In the genomic region with DNA sequence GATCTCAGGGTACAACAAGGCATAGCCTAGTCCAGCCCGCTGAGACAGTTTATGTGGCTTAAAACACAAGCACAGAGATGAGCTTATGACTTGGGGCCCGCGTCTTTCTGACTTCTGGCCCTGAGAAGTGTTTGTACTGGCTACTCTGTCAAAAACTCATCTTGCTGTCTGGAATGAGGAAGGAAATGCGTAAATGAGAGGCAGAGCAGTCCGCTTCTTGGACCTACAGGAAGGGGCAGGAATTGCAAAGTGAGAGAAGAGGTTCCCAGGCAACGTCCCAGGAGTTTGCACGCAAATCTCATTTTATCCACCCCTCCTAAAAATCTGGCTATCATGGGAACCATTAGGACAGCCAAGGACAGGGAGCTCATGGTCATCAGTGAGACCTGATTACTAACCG, we compare ENCODE assay signal across 8 cellular contexts. TPM values are rescaled to one million over a fixed set of nuclear protein-coding genes. Genes with fewer than 3 reads are reported as not detected.
DNase-seq lines count a peak whose midpoint lies in the region; ATAC-seq and TF ChIP-seq lines count a peak whose summit lies in the region.

No MANE protein-coding gene starts in this region.

- ATAC-seq in GM19035 (IDR thresholded peaks at IDR 0.05; ENCODE audit: unreplicated experiment) (no peak), GM19023 (IDR thresholded peaks at IDR 0.05; ENCODE audit: unreplicated experiment) (no peak)

- H3K4me1 ChIP-seq in adrenal gland (replicated peaks in 1 of 2) = peaks cover 9 to 48% of the 10 kb centered on the region in 2 donors
- H3K4me1 ChIP-seq in hepatocyte (ENCODE audit: insufficient read depth) = peaks cover 63% of the 10 kb centered on the region
- peaks cover 92 to 98% (median 97%) of the 10 kb centered on the region in 4 donors for H3K4me1 ChIP-seq in stomach

- no peaks in the 10 kb centered on the region for H3K9me2 ChIP-seq in hepatocyte (replicated peaks; ENCODE audit: insufficient read depth)

- H3K4me1 Mint-ChIP-seq in HFFc6 (ENCODE audit: low read depth) = peaks cover 82% of the 10 kb centered on the region
- peaks cover 75% of the 10 kb centered on the region for H3K4me1 Mint-ChIP-seq in activated naive CD4-positive, alpha-beta T cell treated with anti-CD3 and anti-CD28 coated beads, Interleukin-2, amount 10 ng/mL, durations not matched to agents 7 days and 5 days

- DNase-seq in HFFc6 (peak; percentile 63), adrenal gland (peak in 6 of 7 donors; percentile 36 to 75 (median 50)), hepatocyte (ENCODE audit: low spot score) (peak; percentile 63), stomach (peak; percentile 41), activated gamma-delta T cell treated with Interleukin-2 at 50 U/mL for 16 hours (no peak)
- DNase-seq in activated naive CD4-positive, alpha-beta T cell treated with anti-CD3 and anti-CD28 coated beads, Interleukin-2, amount 10 ng/mL, durations not matched to agents 7 days and 5 days = no peak

- peak overlapping the region; percentile 35 to 77 (median 49) for H3K27ac ChIP-seq in adrenal gland
- peak overlapping the region; percentile 85 for H3K27ac ChIP-seq in hepatocyte
- peak overlapping the region; percentile 53 to 100 (median 99) for H3K27ac ChIP-seq in stomach

- CTCF ChIA-PET in activated naive CD4-positive, alpha-beta T cell treated with anti-CD3 and anti-CD28 coated beads, Interleukin-2, amount 10 ng/mL, durations not matched to agents 7 days and 5 days (lab: Charles Lee) = interaction anchor here (1.1 to 2.0 kb wide), 2 partner anchors 12 to 56 kb away, joined by 3 to 4 read pairs; no protein-coding TSS in a partner anchor

- H3K9me3 Mint-ChIP-seq in HFFc6 = no peaks in the 10 kb centered on the region
- no peaks in the 10 kb centered on the region for H3K9me3 Mint-ChIP-seq in activated naive CD4-positive, alpha-beta T cell treated with anti-CD3 and anti-CD28 coated beads, Interleukin-2, amount 10 ng/mL, durations not matched to agents 7 days and 5 days

- no peaks in the 10 kb centered on the region; the same call in 1 of the 2 replicates for H3K27me3 Mint-ChIP-seq in HFFc6 (ENCODE audit: insufficient read depth)
- no peaks in the 10 kb centered on the region for H3K27me3 Mint-ChIP-seq in activated naive CD4-positive, alpha-beta T cell treated with anti-CD3 and anti-CD28 coated beads, Interleukin-2, amount 10 ng/mL, durations not matched to agents 7 days and 5 days

- 38 to 51% (median 44%) methylated on average over 8 of the region's 8 CpGs for WGBS in adrenal gland, 4 donors
- WGBS in hepatocyte (ENCODE audit: low lambda C conversion rate, missing lambda C conversion rate) = 64% methylated on average over 8 of the region's 8 CpGs
- WGBS in stomach, 5 donors = 17 to 30% (median 18%) methylated on average over 8 of the region's 8 CpGs

- TF ChIP-seq EP300 in stomach (IDR thresholded peaks at IDR 0.05) = no peak

- no peaks in the 10 kb centered on the region for H3K27me3 ChIP-seq in adrenal gland
- no peaks in the 10 kb centered on the region for H3K27me3 ChIP-seq in hepatocyte
- no peaks in the 10 kb centered on the region for H3K27me3 ChIP-seq in stomach

- H3K79me2 ChIP-seq in hepatocyte = peaks cover 91% of the 10 kb centered on the region

- H3K4me3 ChIP-seq in adrenal gland (peak overlapping the region in 1 of 4 donors; percentile 21), hepatocyte (no peak overlapping the region), stomach (peak overlapping the region in 1 of 4 donors; percentile 0)

- TF ChIP-seq POLR2A in adrenal gland (IDR thresholded peaks at IDR 0.05) = peak in 1 of 2 donors; percentile 26
- TF ChIP-seq POLR2A in stomach (IDR thresholded peaks at IDR 0.05) = no peak

- H3K36me3 Mint-ChIP-seq in HFFc6 (ENCODE audit: low read depth) = peaks cover 8% of the 10 kb centered on the region
- H3K36me3 Mint-ChIP-seq in activated naive CD4-positive, alpha-beta T cell treated with anti-CD3 and anti-CD28 coated beads, Interleukin-2, amount 10 ng/mL, durations not matched to agents 7 days and 5 days = peaks cover 61% of the 10 kb centered on the region

- peaks cover 58% of the 10 kb centered on the region for H4K20me1 ChIP-seq in hepatocyte (ENCODE audit: insufficient read depth, poor library complexity, severe bottlenecking)

- H3K4me2 ChIP-seq in hepatocyte = peak overlapping the region; percentile 62

- TF ChIP-seq CTCF in HFFc6 (IDR thresholded peaks at IDR 0.05) (peak; percentile 43), adrenal gland (IDR thresholded peaks at IDR 0.05) (peak in 4 of 6 experiments; percentile 12 to 43 (median 36)), hepatocyte (IDR thresholded peaks at IDR 0.05; ENCODE audit: poor library complexity) (no peak), stomach (IDR thresholded peaks at IDR 0.05) (peak in 4 of 7 experiments; percentile 8 to 35 (median 26))

- intact Hi-C loops in adrenal gland (cut with DNase I) (loop anchor here in 1 of 2 donors (5.0 kb wide), 2 partner anchors 43 to 57 kb away; no protein-coding TSS in a partner anchor), stomach (cut with DNase I; ENCODE audit: low total_unique reads) (no loop called here)

- H3K9me3 ChIP-seq in adrenal gland (replicated peaks in 1 of 3) (no peaks in the 10 kb centered on the region), hepatocyte (ENCODE audit: low read depth) (no peaks in the 10 kb centered on the region), stomach (no peaks in the 10 kb centered on the region)

- H2AFZ ChIP-seq in hepatocyte = no peak overlapping the region

- H3K36me3 ChIP-seq in adrenal gland (replicated peaks in 1 of 2) (no peaks in the 10 kb centered on the region), hepatocyte (replicated peaks; ENCODE audit: insufficient read depth, low read depth) (no peaks in the 10 kb centered on the region), stomach (peaks cover 0 to 13% (median 4%) of the 10 kb centered on the region in 4 donors)

- H3K27ac Mint-ChIP-seq in HFFc6 = peak overlapping the region; percentile 45
- no peak overlapping the region for H3K27ac Mint-ChIP-seq in activated naive CD4-positive, alpha-beta T cell treated with anti-CD3 and anti-CD28 coated beads, Interleukin-2, amount 10 ng/mL, durations not matched to agents 7 days and 5 days

- peak overlapping the region; percentile 61 for H3K4me3 Mint-ChIP-seq in HFFc6
- H3K4me3 Mint-ChIP-seq in activated naive CD4-positive, alpha-beta T cell treated with anti-CD3 and anti-CD28 coated beads, Interleukin-2, amount 10 ng/mL, durations not matched to agents 7 days and 5 days = no peak overlapping the region

RNA-seq across cellular contexts. Expression of a gene that starts 5.5 kb away (rescaled TPM):
- total RNA-seq in HFFc6 (2021; fragmentation: NEBNext Ultra II Directional; extraction: Animal tissue kit (Norgen Biotek cat#: 25700)) = 100 to 1,000 TPM; 253 to 361 (median 336) TPM
- 10 to 100 TPM; 39.0 to 99.5 (median 67.7) TPM for total RNA-seq in adrenal gland
- polyA plus RNA-seq in adrenal gland = 100 to 1,000 TPM in 2 of 3 donors, 10 to 100 TPM in 1; 83.3 to 249 (median 239) TPM
- 88.1 and 92.8 TPM in 2 replicates for total RNA-seq in hepatocyte
- polyA plus RNA-seq in hepatocyte = 168 and 184 TPM in 2 replicates
- 100 to 1,000 TPM in 3 of 5 donors, 10 to 100 TPM in 2; 91.4 to 293 (median 109) TPM for total RNA-seq in stomach
- polyA plus RNA-seq in stomach = 100 to 1,000 TPM; 171 to 208 (median 181) TPM

Comparison
In these comparisons a context has a peak if more than half of its experiments do, and no peak if none do; other contexts are left out.
1. DNase-seq: peak in HFFc6 (single experiment), adrenal gland (6 of 7), hepatocyte (single experiment) and stomach (single experiment); none in activated naive CD4-positive, alpha-beta T cell treated with anti-CD3 and anti-CD28 coated beads, Interleukin-2, amount 10 ng/mL, durations not matched to agents 7 days and 5 days (single experiment) and activated gamma-delta T cell treated with Interleukin-2 at 50 U/mL for 16 hours (single experiment).
2. H3K27ac ChIP-seq: peak in every context shown above with its lines; median percentile 99 in stomach; 85 in hepatocyte; 49 in adrenal gland.